In the genomic region with DNA sequence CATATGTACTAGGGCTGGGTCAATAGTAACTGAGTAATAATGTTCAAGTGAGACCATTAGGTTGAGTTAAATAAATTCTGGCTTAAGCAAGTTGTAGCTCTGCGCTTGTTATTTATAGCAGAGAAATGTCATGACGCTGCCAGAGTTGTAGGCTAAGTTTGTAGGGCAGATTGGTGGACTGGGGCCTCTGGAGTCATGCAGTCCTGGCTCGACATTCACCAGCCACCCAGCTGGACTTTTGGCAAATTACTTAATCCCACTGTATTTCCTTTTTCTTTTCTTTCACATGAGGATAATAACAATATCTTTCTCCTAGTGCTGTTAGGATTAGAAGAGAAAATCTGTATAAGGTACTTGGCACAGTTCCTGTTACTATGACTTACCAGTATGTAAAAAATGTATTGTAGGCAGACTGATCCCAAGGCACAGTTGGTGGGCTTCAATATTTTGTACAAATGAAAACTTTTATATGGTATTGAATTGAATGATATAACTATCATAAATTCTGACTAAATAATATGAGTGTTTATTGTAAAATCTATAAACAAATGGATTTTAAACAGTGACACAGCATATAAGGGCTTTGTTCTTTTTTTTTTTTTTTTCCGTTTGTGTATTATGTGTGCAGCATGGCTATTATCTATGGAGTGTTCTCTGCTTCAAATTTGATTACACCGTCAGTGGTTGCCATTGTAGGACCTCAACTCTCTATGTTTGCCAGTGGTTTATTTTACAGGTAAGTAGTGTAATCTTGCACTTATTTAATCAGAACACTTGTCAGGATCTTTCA, we compare ENCODE assay signal across 15 cellular contexts. TPM values are rescaled to one million over a fixed set of nuclear protein-coding genes. Genes with fewer than 3 reads are reported as not detected.
A peak's percentile ranks its signal among the peaks of the same experiment; 100 is the strongest.
DNase-seq lines count a peak whose midpoint lies in the region; ATAC-seq, FAIRE-seq and TF ChIP-seq lines count a peak whose summit lies in the region.
"Had no signal": no experiment of that assay in that cellular context is flagged by ENCODE, and none has a peak within 500 bp of the region (broad histone marks: within the 10 kb centered on the region; RNA-seq: fewer than 3 reads in every experiment).

No MANE protein-coding gene starts in this region.

- FAIRE-seq in A549 (lab: Jason Lieb, UNC): peak; percentile 7
- FAIRE-seq in D721Med (lab: Jason Lieb, UNC): no peak

- peaks cover 9% of the 10 kb centered on the region for H4K20me1 ChIP-seq in Karpas-422 (ENCODE audit: insufficient read depth, low read depth, low read length)

- H3K27me3 ChIP-seq in Karpas-422 (ENCODE audit: low read length): no peaks in the 10 kb centered on the region
- H3K27me3 ChIP-seq: colonic mucosa had no signal

- H3K4me3 ChIP-seq in A549 (no peak overlapping the region), Karpas-422 (ENCODE audit: low read length) (no peak overlapping the region), choroid plexus epithelial cell (ENCODE audit: low read depth, low read length) (no peak overlapping the region)
- H3K4me3 ChIP-seq: colonic mucosa had no signal

- H3K79me2 ChIP-seq in Karpas-422 (ENCODE audit: low read length): peaks cover 30% of the 10 kb centered on the region

- no peak overlapping the region for H3K27ac ChIP-seq in A549
- no peak overlapping the region for H3K27ac ChIP-seq in Karpas-422 (ENCODE audit: low read length)
- H3K27ac ChIP-seq: colonic mucosa had no signal

- DNase-seq in A549 (ENCODE audit: low read depth in 1 of 2, low spot score in 1 of 2) (no peak), Karpas-422 (peak; percentile 36), choroid plexus epithelial cell (ENCODE audit: low read depth) (peak; percentile 68), D721Med (ENCODE audit: insufficient read length, low spot score) (no peak), NCI-H128 (lab: John Stamatoyannopoulos, UW; ENCODE audit: unreplicated experiment) (no peak), HUDEP-2 (lab: John Stamatoyannopoulos, UW; ENCODE audit: unreplicated experiment in 76 of 76) (no peak)
- DNase-seq: activated CD8-positive, alpha-beta memory T cell treated with anti-CD3 and anti-CD28 coated beads for 24 hours; colonic mucosa; DMS79 treated with DMSO at 0.1 percent for 48 hours; foreskin melanocyte; naive thymus-derived CD8-positive, alpha-beta T cell; stimulated activated CD4-positive, alpha-beta T cell treated with anti-CD3 and anti-CD28 coated beads, Interleukin-15, amount 100 ng/mL, for 24 hours had no signal

- TF ChIP-seq POLR2A in A549 (IDR thresholded peaks at IDR 0.05; ENCODE audit: low read length): no peak

- WGBS in A549 (ENCODE audit: missing lambda C conversion rate): 83% methylated on average over 5 of the region's 5 CpGs

- H3K36me3 ChIP-seq in Karpas-422 (ENCODE audit: insufficient read depth, low read length): peaks cover 25% of the 10 kb centered on the region

- no peak for TF ChIP-seq EP300 in A549 (IDR thresholded peaks at IDR 0.05)

- TF ChIP-seq CTCF in A549 (IDR thresholded peaks at IDR 0.05) (no peak), choroid plexus epithelial cell (conservative IDR thresholded peaks at IDR 0.05; ENCODE audit: low read depth, low read length) (no peak), nephron (IDR thresholded peaks at IDR 0.05; ENCODE audit: unreplicated experiment in 3 of 3) (no peak), D721Med (IDR thresholded peaks at IDR 0.05; ENCODE audit: insufficient read depth, missing control alignments) (no peak)

- TF ChIP-seq RAD21 in A549 (conservative IDR thresholded peaks at IDR 0.05 in 1 of 2, IDR thresholded peaks at IDR 0.05 in 1 of 2): no peak

- H3K27ac Mint-ChIP-seq in nephron: peak overlapping the region; percentile 78 to 99 (median 91)
- H3K27ac Mint-ChIP-seq: activated naive CD4-positive, alpha-beta T cell treated with anti-CD3 and anti-CD28 coated beads, Interleukin-2, amount 50 U/mL, for 24 hours had no signal

- no peak overlapping the region for H3K9ac ChIP-seq in Karpas-422 (ENCODE audit: low read length)

- no peak for ATAC-seq in A549
- no peak for ATAC-seq in HG03442 (IDR thresholded peaks at IDR 0.05; ENCODE audit: unreplicated experiment)
- ATAC-seq: naive thymus-derived CD8-positive, alpha-beta T cell had no signal

- no peaks in the 10 kb centered on the region for H3K9me3 ChIP-seq in A549
- H3K9me3 ChIP-seq in Karpas-422 (ENCODE audit: low read length): no peaks in the 10 kb centered on the region
- H3K9me3 ChIP-seq: colonic mucosa had no signal

- H2AFZ ChIP-seq in Karpas-422 (ENCODE audit: low read length): no peak overlapping the region

- POLR2A ChIA-PET in A549 (lab: Yijun Ruan, JAX): no interaction called here

- H3K4me2 ChIP-seq in A549 (no peak overlapping the region), Karpas-422 (ENCODE audit: low read depth, low read length, poor library complexity, severe bottlenecking) (no peak overlapping the region)

- peaks cover 40% of the 10 kb centered on the region for H3K4me1 Mint-ChIP-seq in nephron

- H3K27me3 Mint-ChIP-seq in nephron (ENCODE audit: low read depth): no peaks in the 10 kb centered on the region
- H3K27me3 Mint-ChIP-seq: activated naive CD4-positive, alpha-beta T cell treated with anti-CD3 and anti-CD28 coated beads, Interleukin-2, amount 50 U/mL, for 24 hours; naive thymus-derived CD8-positive, alpha-beta T cell had no signal

- H3K9me3 Mint-ChIP-seq in nephron: no peaks in the 10 kb centered on the region
- H3K9me3 Mint-ChIP-seq: activated naive CD4-positive, alpha-beta T cell treated with anti-CD3 and anti-CD28 coated beads, Interleukin-2, amount 50 U/mL, for 24 hours; naive thymus-derived CD8-positive, alpha-beta T cell had no signal

- peaks cover 43% of the 10 kb centered on the region for H3K36me3 Mint-ChIP-seq in nephron (ENCODE audit: low read depth)

- H3K9me2 ChIP-seq in Karpas-422 (replicated peaks; ENCODE audit: insufficient read depth, low read length): no peaks in the 10 kb centered on the region

- H3K4me1 ChIP-seq in A549 (peaks cover 10% of the 10 kb centered on the region; the same call in 1 of the 3 replicates), Karpas-422 (ENCODE audit: low read length) (peaks cover 18% of the 10 kb centered on the region)

- CTCF ChIA-PET in A549 (lab: Yijun Ruan, JAX): interaction anchor here (0.7 to 2.8 kb wide), 5 partner anchors 10 to 326 kb away, joined by 3 to 9 read pairs (median 3); no protein-coding TSS in a partner anchor

- H3K4me3 Mint-ChIP-seq in nephron: peak overlapping the region; percentile 23 to 85 (median 74)

TF ChIP-seq in A549, 52 proteins besides CTCF, POLR2A, EP300 and RAD21 (continues in another document):
- TF ChIP-seq HDAC2 (IDR thresholded peaks at IDR 0.05): no peak
- TF ChIP-seq FOXS1 (CRISPR knock-in tag; IDR thresholded peaks at IDR 0.05): no peak
- TF ChIP-seq, protein P1, sequence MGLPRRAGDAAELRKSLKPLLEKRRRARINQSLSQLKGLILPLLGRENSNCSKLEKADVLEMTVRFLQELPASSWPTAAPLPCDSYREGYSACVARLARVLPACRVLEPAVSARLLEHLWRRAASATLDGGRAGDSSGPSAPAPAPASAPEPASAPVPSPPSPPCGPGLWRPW (IDR thresholded peaks at IDR 0.05): no peak
- TF ChIP-seq, protein P2, sequence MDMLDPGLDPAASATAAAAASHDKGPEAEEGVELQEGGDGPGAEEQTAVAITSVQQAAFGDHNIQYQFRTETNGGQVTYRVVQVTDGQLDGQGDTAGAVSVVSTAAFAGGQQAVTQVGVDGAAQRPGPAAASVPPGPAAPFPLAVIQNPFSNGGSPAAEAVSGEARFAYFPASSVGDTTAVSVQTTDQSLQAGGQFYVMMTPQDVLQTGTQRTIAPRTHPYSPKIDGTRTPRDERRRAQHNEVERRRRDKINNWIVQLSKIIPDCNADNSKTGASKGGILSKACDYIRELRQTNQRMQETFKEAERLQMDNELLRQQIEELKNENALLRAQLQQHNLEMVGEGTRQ (IDR thresholded peaks at IDR 0.05): no peak
- TF ChIP-seq ZSCAN20 (CRISPR knock-in tag; IDR thresholded peaks at IDR 0.05): no peak

RNA-seq across cellular contexts. Expression of gene MFSD11, which starts 2.6 kb away (rescaled TPM):
- polyA plus RNA-seq in A549 (2011; rRNA removed) (26.0 and 30.0 TPM in 2 replicates), A549 (2017; fragmentation: RNase III; extraction: RNeasy Plus Mini Kit Qiagen cat#74134 plus additional on column Dnase treatment) (17.4 to 18.2 TPM (median 17.5 TPM) in 3 replicates)
- polyA plus RNA-seq in A549 (2012; cell fraction: cytosol; rRNA removed): 11.3 and 13.8 TPM in 2 replicates
- polyA plus RNA-seq in A549 (2012; cell fraction: nucleus; rRNA removed): 22.0 and 27.9 TPM in 2 replicates
- polyA minus RNA-seq in A549 (2011; rRNA and poly(A)+ RNA removed): 19.6 and 24.8 TPM in 2 replicates
- 19.1 and 34.3 TPM in 2 replicates for total RNA-seq in Karpas-422 (2014; rRNA removed; shearing (Covaris generic); ENCODE audit: low replicate concordance)

RNA-seq across cellular contexts. Expression of gene SRSF2, which starts 3.4 kb away (rescaled TPM):
- polyA plus RNA-seq in A549 (2011; rRNA removed): 348 and 412 TPM in 2 replicates
- polyA plus RNA-seq in A549 (2012; cell fraction: cytosol; rRNA removed): 457 and 705 TPM in 2 replicates
- polyA plus RNA-seq in A549 (2012; cell fraction: nucleus; rRNA removed): 1,115 and 2,236 TPM in 2 replicates
- 338 to 342 TPM (median 340 TPM) in 3 replicates for polyA plus RNA-seq in A549 (2017; fragmentation: RNase III; extraction: RNeasy Plus Mini Kit Qiagen cat#74134 plus additional on column Dnase treatment)
- 111 and 119 TPM in 2 replicates for polyA minus RNA-seq in A549 (2011; rRNA and poly(A)+ RNA removed)
- total RNA-seq in Karpas-422 (2014; rRNA removed; shearing (Covaris generic); ENCODE audit: low replicate concordance): 328 and 459 TPM in 2 replicates

RNA-seq across cellular contexts. Expression of gene METTL23, which starts 13.9 kb away (rescaled TPM):
- 120 and 138 TPM in 2 replicates for polyA plus RNA-seq in A549 (2011; rRNA removed)
- 59.6 and 69.2 TPM in 2 replicates for polyA plus RNA-seq in A549 (2012; cell fraction: cytosol; rRNA removed)
- 52.8 and 61.7 TPM in 2 replicates for polyA plus RNA-seq in A549 (2012; cell fraction: nucleus; rRNA removed)
- 64.6 to 67.2 TPM (median 64.9 TPM) in 3 replicates for polyA plus RNA-seq in A549 (2017; fragmentation: RNase III; extraction: RNeasy Plus Mini Kit Qiagen cat#74134 plus additional on column Dnase treatment)
- polyA minus RNA-seq in A549 (2011; rRNA and poly(A)+ RNA removed): 22.2 and 33.0 TPM in 2 replicates
- total RNA-seq in Karpas-422 (2014; rRNA removed; shearing (Covaris generic); ENCODE audit: low replicate concordance): 43.4 and 72.4 TPM in 2 replicates

RNA-seq across cellular contexts. Expression of gene JMJD6, which starts 14.1 kb away (rescaled TPM):
- polyA plus RNA-seq in A549 (2011; rRNA removed): 17.5 and 23.0 TPM in 2 replicates
- polyA plus RNA-seq in A549 (2012; cell fraction: cytosol; rRNA removed): 29.8 and 31.6 TPM in 2 replicates
- polyA plus RNA-seq in A549 (2012; cell fraction: nucleus; rRNA removed): 38.6 and 43.7 TPM in 2 replicates
- 44.5 to 55.3 TPM (median 53.3 TPM) in 3 replicates for polyA plus RNA-seq in A549 (2017; fragmentation: RNase III; extraction: RNeasy Plus Mini Kit Qiagen cat#74134 plus additional on column Dnase treatment)
- 16.0 and 23.1 TPM in 2 replicates for polyA minus RNA-seq in A549 (2011; rRNA and poly(A)+ RNA removed)
- total RNA-seq in Karpas-422 (2014; rRNA removed; shearing (Covaris generic); ENCODE audit: low replicate concordance): 16.2 and 20.5 TPM in 2 replicates

RNA-seq across cellular contexts. Expression of gene MXRA7, which starts 29.8 kb away (rescaled TPM):
- polyA plus RNA-seq in A549 (2011; rRNA removed) (47.8 and 80.1 TPM in 2 replicates), A549 (2017; fragmentation: RNase III; extraction: RNeasy Plus Mini Kit Qiagen cat#74134 plus additional on column Dnase treatment) (48.6 to 59.2 TPM (median 57.2 TPM) in 3 replicates)
- 23.0 and 30.3 TPM in 2 replicates for polyA plus RNA-seq in A549 (2012; cell fraction: cytosol; rRNA removed)
- polyA plus RNA-seq in A549 (2012; cell fraction: nucleus; rRNA removed): 7.5 and 12.8 TPM in 2 replicates
- 20.3 and 22.2 TPM in 2 replicates for polyA minus RNA-seq in A549 (2011; rRNA and poly(A)+ RNA removed)
- 0.45 TPM in 1 of 2 replicates, not detected in the other for total RNA-seq in Karpas-422 (2014; rRNA removed; shearing (Covaris generic); ENCODE audit: low replicate concordance)

Comparison
In these comparisons a context has a peak if more than half of its experiments do, and no peak if none do; other contexts are left out.
1. DNase-seq: peak in Karpas-422 (single experiment) and choroid plexus epithelial cell (single experiment); none in A549 (0 of 2), D721Med (single experiment), NCI-H128 (single experiment) and HUDEP-2 (0 of 76).